ENCODE assay signal across 8 cellular contexts in the genomic region with DNA sequence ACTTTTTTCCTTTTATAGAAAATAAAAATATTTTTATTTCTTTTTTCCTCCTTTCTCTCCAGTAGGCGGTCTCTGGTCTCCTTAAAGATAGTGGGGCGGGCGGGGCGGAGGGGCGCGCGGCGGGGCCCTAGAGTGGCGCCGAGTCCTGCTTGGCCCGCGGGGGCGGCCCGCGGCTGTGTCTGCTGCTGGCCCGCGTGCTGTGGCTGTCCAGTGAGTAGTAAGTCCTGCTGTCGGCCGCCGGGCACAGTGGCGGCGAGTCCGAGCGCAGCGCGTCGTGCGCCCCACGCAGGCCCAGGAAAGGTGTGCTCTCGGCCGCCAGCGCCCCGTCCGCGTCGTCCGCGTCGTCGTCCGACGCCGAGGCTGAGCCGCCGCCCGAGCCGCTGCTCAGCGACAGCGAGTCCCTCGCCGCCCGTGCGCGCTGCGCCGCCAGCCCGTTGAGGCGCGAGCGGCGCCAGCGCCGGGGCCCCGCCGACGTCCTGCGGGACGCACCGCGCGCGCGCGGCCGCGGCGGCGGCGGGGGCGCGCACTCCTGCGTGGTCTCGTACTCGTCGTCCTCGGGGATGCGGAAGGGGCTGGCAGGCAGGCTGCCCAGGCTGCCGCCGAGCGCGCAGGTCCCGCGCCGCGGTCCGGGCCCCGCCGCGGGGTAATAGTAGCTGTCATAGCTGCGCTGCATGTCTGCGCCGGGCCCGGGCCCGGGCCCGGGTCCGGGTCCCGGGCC. TPM values are rescaled to one million over a fixed set of nuclear protein-coding genes. Genes with fewer than 3 reads are reported as not detected.
A peak's percentile ranks its signal among the peaks of the same experiment; 100 is the strongest.
DNase-seq lines count a peak whose midpoint lies in the region; ATAC-seq and TF ChIP-seq lines count a peak whose summit lies in the region.

No MANE protein-coding gene starts in this region.

- TF ChIP-seq CTCF in AG04450 (IDR thresholded peaks at IDR 0.05; ENCODE audit: low read depth, low read length) (no peak), cardiac fibroblast (IDR thresholded peaks at IDR 0.05; ENCODE audit: low read depth, low read length) (no peak)

- H3K4me3 ChIP-seq in AG04450 (ENCODE audit: low read depth, low read length) (peak overlapping the region; percentile 25; the same call in 1 of the 2 replicates), cardiac fibroblast (replicated peaks in 1 of 2; ENCODE audit: low read depth in 2 of 2, low read length in 2 of 2) (peak overlapping the region in 1 of 2 donors; percentile 36)

- TF ChIP-seq POLR2A in GM19099 (IDR thresholded peaks at IDR 0.05; ENCODE audit: extremely low read depth, insufficient read length, low read depth), result peak; percentile 65

- DNase-seq in AG04450 (ENCODE audit: low read depth, low spot score), result no peak
- DNase-seq in cardiac fibroblast (ENCODE audit: low read depth in 2 of 2), result peak; percentile 9 to 28
- DNase-seq in kidney tubule cell (ENCODE audit: low spot score), result peak; percentile 72
- peak; percentile 25 to 67 (median 54) for DNase-seq in stimulated activated CD4-positive, alpha-beta T cell treated with anti-CD3 and anti-CD28 coated beads, Interleukin-1b, Interleukin-23, amount 100 ng/mL, for 24 hours (ENCODE audit: low read depth in 4 of 4, low spot score in 1 of 4)
- no peak for DNase-seq in hepatic stellate cell (ENCODE audit: low spot score)

- H3K27me3 ChIP-seq in AG04450 (ENCODE audit: control insufficient read depth, insufficient read depth, low read length), result peaks cover 63% of the 10 kb centered on the region

- POLR2A ChIA-PET in AG04450 (lab: Yijun Ruan, JAX), result no interaction called here

- no peaks in the 10 kb centered on the region; the same call in 1 of the 2 replicates for H3K9me3 ChIP-seq in AG04450 (ENCODE audit: control insufficient read depth, insufficient read depth, low read length)

- H3K27ac ChIP-seq in AG04450 (ENCODE audit: low read depth, low read length), result no peak overlapping the region

- CTCF ChIA-PET in AG04450 (lab: Charles Lee), result interaction anchor here (1.1 to 7.1 kb wide), 2 partner anchors 61 to 120 kb away, joined by 4 to 65 read pairs; no protein-coding TSS in a partner anchor

- ATAC-seq in HG03565 (IDR thresholded peaks at IDR 0.05; ENCODE audit: unreplicated experiment), result peak; percentile 66
- ATAC-seq in activated CD4-positive, CD25-positive, alpha-beta regulatory T cell treated with anti-CD3 and anti-CD28 coated beads, Interleukin-2, amount 50 U/mL, for 24 hours, result peak; percentile 85 to 88

RNA-seq across cellular contexts. Expression of gene PSD2, which starts 52.3 kb away (rescaled TPM):
- polyA plus RNA-seq in AG04450 (2011; rRNA removed), result 0.05 TPM in 1 of 2 replicates, not detected in the other
- 0.05 TPM in 1 of 2 replicates, not detected in the other for polyA minus RNA-seq in AG04450 (2011; rRNA and poly(A)+ RNA removed)

Comparison
In these comparisons a context has a peak if more than half of its experiments do, and no peak if none do; other contexts are left out.
1. DNase-seq: peak in cardiac fibroblast (2 of 2), kidney tubule cell (single experiment) and stimulated activated CD4-positive, alpha-beta T cell treated with anti-CD3 and anti-CD28 coated beads, Interleukin-1b, Interleukin-23, amount 100 ng/mL, for 24 hours (4 of 4); none in AG04450 (single experiment) and hepatic stellate cell (single experiment).